ENCODE assay signal across 16 cellular contexts in the genomic region with DNA sequence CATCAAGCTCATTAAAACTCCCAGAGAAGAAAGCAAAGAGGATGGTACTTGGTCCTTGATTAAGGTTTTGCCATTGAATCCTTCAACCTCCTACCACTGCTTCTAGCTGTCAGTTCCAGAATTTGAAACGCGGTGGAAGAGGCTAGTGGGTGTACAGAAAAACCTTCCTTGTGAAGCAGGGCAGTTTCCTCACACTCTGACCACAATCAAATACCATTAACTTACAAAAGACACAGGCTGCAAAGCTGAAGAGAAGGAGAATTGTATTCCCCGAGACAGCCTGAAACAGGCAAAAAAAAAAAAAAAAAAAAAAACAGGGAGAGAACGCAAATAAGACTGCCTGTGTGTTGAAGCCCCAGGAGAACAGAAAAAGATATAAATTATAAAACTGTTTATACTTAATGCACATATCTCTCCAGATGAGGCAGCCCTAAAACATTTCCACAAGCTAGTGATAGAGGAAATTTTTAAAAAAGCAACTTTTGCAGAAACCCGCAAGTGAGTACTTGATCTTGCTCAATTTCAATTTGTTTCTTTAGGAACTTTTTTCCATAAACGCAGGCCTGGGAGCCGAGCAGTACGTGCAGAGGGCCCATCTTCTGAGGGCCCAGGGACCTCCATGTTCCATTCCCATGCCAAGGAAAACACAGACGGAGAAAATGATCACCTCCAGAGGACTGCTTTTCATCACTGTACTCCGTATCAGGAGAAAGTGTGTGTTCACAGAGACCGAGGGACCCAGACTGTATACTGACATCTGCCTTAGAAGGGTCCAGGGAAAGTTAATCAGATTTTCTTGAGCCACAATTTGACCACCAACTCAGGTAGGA.
"Had no signal": no experiment of that assay in that cellular context is flagged by ENCODE, and none has a peak within 500 bp of the region (broad histone marks: within the 10 kb centered on the region; RNA-seq: fewer than 3 reads in every experiment).

No MANE protein-coding gene starts in this region.

- H3K27ac ChIP-seq: foreskin keratinocyte, ovary, vagina, WERI-Rb-1 had no signal

- H3K4me1 ChIP-seq: foreskin keratinocyte, vagina had no signal

- H3K4me3 ChIP-seq: ovary, thyroid gland, vagina had no signal

- DNase-seq: activated CD4-positive, alpha-beta memory T cell treated with anti-CD3 and anti-CD28 coated beads, Interleukin-2, amount 10 ng/mL, durations not matched to agents 7 days and 5 days; activated CD4-positive, alpha-beta T cell treated with anti-CD3 and anti-CD28 coated beads for 36 hours; activated naive CD4-positive, alpha-beta T cell treated with Interleukin-2 at 50 U/mL for 16 hours; activated naive CD8-positive, alpha-beta T cell treated with anti-CD3 and anti-CD28 coated beads, Interleukin-2, amount 50 U/mL, for 24 hours; central memory CD4-positive, alpha-beta T cell; erythroblast; foreskin keratinocyte; mesendoderm; ovary; stimulated activated CD4-positive, alpha-beta T cell treated with anti-CD3 and anti-CD28 coated beads, Interleukin-4, amount 100 ng/mL, for 4 hours; stimulated activated naive CD8-positive, alpha-beta T cell treated with anti-CD3 and anti-CD28 coated beads, Interleukin-15, amount 100 ng/mL, for 72 hours; T-cell; thyroid gland; WERI-Rb-1 had no signal

- H3K9me3 ChIP-seq: ovary, thyroid gland, vagina had no signal

- H3K36me3 ChIP-seq: ovary, thyroid gland, vagina, WERI-Rb-1 had no signal

- H3K27me3 ChIP-seq: ovary, thyroid gland, vagina had no signal

- ATAC-seq: activated CD4-positive, alpha-beta T cell treated with anti-CD3 and anti-CD28 coated beads for 36 hours; activated naive CD8-positive, alpha-beta T cell treated with anti-CD3 and anti-CD28 coated beads, Interleukin-2, amount 50 U/mL, for 24 hours; foreskin keratinocyte; left lobe of liver; stimulated activated naive CD8-positive, alpha-beta T cell treated with anti-CD3 and anti-CD28 coated beads, Interleukin-15, amount 100 ng/mL, for 72 hours; T-cell had no signal
